In the genomic region with DNA sequence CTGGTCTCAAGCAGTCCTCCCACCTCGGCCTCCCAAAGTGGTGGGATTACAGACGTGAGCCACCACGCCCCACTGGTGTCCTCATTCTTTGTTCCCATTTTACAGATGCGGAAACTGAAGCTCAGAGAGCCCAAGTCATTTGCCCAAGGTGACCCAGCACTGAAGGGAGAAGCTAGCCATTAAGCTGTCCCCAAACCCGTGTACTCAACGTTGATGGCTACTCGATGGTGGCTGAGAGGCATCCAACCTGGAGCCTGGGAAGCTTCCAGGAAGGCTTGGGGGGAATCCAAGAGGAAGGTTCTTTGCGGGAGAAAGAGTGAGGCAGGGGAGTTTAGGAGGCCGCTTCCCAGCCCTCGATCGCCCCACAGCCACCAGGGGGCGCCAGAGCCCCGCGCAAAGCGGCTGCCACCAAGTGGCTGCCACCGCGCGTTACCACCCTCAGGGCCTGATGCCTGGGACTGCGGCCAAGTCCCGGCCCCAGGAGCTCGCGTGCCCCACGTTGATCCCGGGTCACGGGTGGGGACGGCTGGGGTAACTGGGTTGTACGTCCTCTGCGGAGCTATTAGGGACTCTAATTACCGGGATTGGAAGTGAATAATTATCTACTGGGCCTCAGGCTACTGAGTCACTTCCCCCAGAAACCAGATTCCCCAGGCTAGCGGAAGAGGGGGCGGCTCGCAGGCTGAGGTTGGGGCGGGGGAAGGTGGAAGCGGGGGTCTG, we compare ENCODE assay signal across 8 cellular contexts. TPM values are rescaled to one million over a fixed set of nuclear protein-coding genes. Genes with fewer than 3 reads are reported as not detected.
DNase-seq lines count a peak whose midpoint lies in the region; ATAC-seq and TF ChIP-seq lines count a peak whose summit lies in the region.

No MANE protein-coding gene starts in this region.

- DNase-seq in COLO829 (ENCODE audit: low spot score): peak; percentile 89
- DNase-seq in LoVo (ENCODE audit: low spot score): peak; percentile 88
- peak; percentile 80 for DNase-seq in SK-MEL-5 (ENCODE audit: low read depth, low spot score)
- peak; percentile 84 for DNase-seq in activated gamma-delta T cell treated with anti-CD3 and anti-CD28 coated beads, Interleukin-2, amount 50 U/mL, for 16 hours (ENCODE audit: low read depth)
- DNase-seq in foreskin melanocyte: peak; percentile 71
- DNase-seq in osteocyte (ENCODE audit: extremely low spot score, unreplicated experiment): peak; percentile 97
- peak; percentile 91 to 92 for DNase-seq in suprapubic skin (ENCODE audit: low spot score in 2 of 2)

- in situ Hi-C loops in SK-MEL-5 (cut with HindIII; ENCODE audit: low pct_unique_long_range_greater_than_20kb, low sequenced_read_pairs): no loop called here

- H3K27me3 ChIP-seq in suprapubic skin: no peaks in the 10 kb centered on the region

- H3K4me1 Mint-ChIP-seq in osteocyte (ENCODE audit: unreplicated experiment): peaks cover 27% of the 10 kb centered on the region

- H3K27ac ChIP-seq in suprapubic skin: no peak overlapping the region

- no peaks in the 10 kb centered on the region for H3K9me3 Mint-ChIP-seq in osteocyte (ENCODE audit: unreplicated experiment)

- H3K9me3 ChIP-seq in suprapubic skin: no peaks in the 10 kb centered on the region

- peak; percentile 100 for TF ChIP-seq CTCF in osteocyte (IDR thresholded peaks at IDR 0.05)
- TF ChIP-seq CTCF in suprapubic skin (IDR thresholded peaks at IDR 0.05): peak; percentile 94 to 97

- no peaks in the 10 kb centered on the region for H3K27me3 Mint-ChIP-seq in osteocyte (ENCODE audit: unreplicated experiment)

- WGBS in suprapubic skin: 19% methylated on average over 11 of the region's 34 CpGs

- ATAC-seq in GM21447 (IDR thresholded peaks at IDR 0.05; ENCODE audit: unreplicated experiment): peak; percentile 58

- peak overlapping the region; percentile 86 for H3K27ac Mint-ChIP-seq in osteocyte (ENCODE audit: unreplicated experiment)

- no peak for TF ChIP-seq EP300 in suprapubic skin (IDR thresholded peaks at IDR 0.05)

- peaks cover 10% of the 10 kb centered on the region for H3K4me1 ChIP-seq in suprapubic skin

- TF ChIP-seq POLR2A in suprapubic skin (IDR thresholded peaks at IDR 0.05): no peak

- peak overlapping the region; percentile 26 for H3K4me3 ChIP-seq in suprapubic skin

- H3K36me3 Mint-ChIP-seq in osteocyte (ENCODE audit: unreplicated experiment): no peaks in the 10 kb centered on the region

- no peaks in the 10 kb centered on the region for H3K36me3 ChIP-seq in suprapubic skin

- H3K4me3 Mint-ChIP-seq in osteocyte (ENCODE audit: unreplicated experiment): peak overlapping the region; percentile 57

RNA-seq across cellular contexts. Expression of a gene that starts 8.8 kb away (rescaled TPM):
- total RNA-seq in SK-MEL-5 (2014; rRNA removed; shearing (Covaris generic)): 55.2 and 57.1 TPM in 2 replicates
- 98.7 and 159 TPM in 2 replicates for polyA plus RNA-seq in SK-MEL-5 (2015; cell fraction: cytosol; rRNA removed)
- 49.0 and 63.7 TPM in 2 replicates for polyA plus RNA-seq in SK-MEL-5 (2015; cell fraction: nucleus; rRNA removed)
- 36.4 and 37.4 TPM in 2 replicates for total RNA-seq in osteocyte
- 1 to 10 TPM; 3.4 to 7.1 (median 4.2) TPM for total RNA-seq in suprapubic skin

RNA-seq across cellular contexts. Expression of a gene that starts 28.0 kb away (rescaled TPM):
- 3.7 and 5.0 TPM in 2 replicates for total RNA-seq in SK-MEL-5 (2014; rRNA removed; shearing (Covaris generic))
- polyA plus RNA-seq in SK-MEL-5 (2015; cell fraction: cytosol; rRNA removed): 11.7 and 15.4 TPM in 2 replicates
- polyA plus RNA-seq in SK-MEL-5 (2015; cell fraction: nucleus; rRNA removed): 6.6 and 9.7 TPM in 2 replicates
- total RNA-seq in osteocyte: 13.6 and 14.6 TPM in 2 replicates
- 10 to 100 TPM; 15.9 to 25.7 (median 23.2) TPM for total RNA-seq in suprapubic skin
